ENCODE assay signal across 17 cellular contexts in genomic region chr4:11495291-11495690, GRCh38.
"Had no signal": no experiment of that assay in that cellular context is flagged by ENCODE, and none has a peak within 500 bp of the region (broad histone marks: within the 10 kb centered on the region; RNA-seq: fewer than 3 reads in every experiment).

No MANE protein-coding gene starts in this region.

- H3K27ac Mint-ChIP-seq: activated naive CD8-positive, alpha-beta T cell treated with anti-CD3 and anti-CD28 coated beads, Interleukin-2, amount 10 ng/mL, durations not matched to agents 7 days and 5 days; natural killer cell; stimulated activated effector memory CD8-positive, alpha-beta T cell treated with anti-CD3 and anti-CD28 coated beads, Interleukin-12 subunit alpha, Interleukin-12 subunit beta, amount 100 ng/mL, for 72 hours; T-helper 2 cell treated with Interferon-gamma antibody and Interleukin-4, amounts not matched to agents 5 μg/mL and 100 μg/mL, for 36 hours had no signal

- H3K36me3 Mint-ChIP-seq: natural killer cell; stimulated activated effector memory CD8-positive, alpha-beta T cell treated with anti-CD3 and anti-CD28 coated beads, Interleukin-12 subunit alpha, Interleukin-12 subunit beta, amount 100 ng/mL, for 72 hours had no signal

- H3K4me3 Mint-ChIP-seq: activated naive CD8-positive, alpha-beta T cell treated with anti-CD3 and anti-CD28 coated beads, Interleukin-2, amount 10 ng/mL, durations not matched to agents 7 days and 5 days; natural killer cell; stimulated activated effector memory CD8-positive, alpha-beta T cell treated with anti-CD3 and anti-CD28 coated beads, Interleukin-12 subunit alpha, Interleukin-12 subunit beta, amount 100 ng/mL, for 72 hours; T-helper 2 cell treated with Interferon-gamma antibody and Interleukin-4, amounts not matched to agents 5 μg/mL and 100 μg/mL, for 36 hours had no signal

- DNase-seq: activated CD4-positive, alpha-beta T cell treated with anti-CD3 and anti-CD28 coated beads, Interleukin-2, amount 50 U/mL, for 1 hour; activated naive CD4-positive, alpha-beta T cell; activated naive CD8-positive, alpha-beta T cell treated with anti-CD3 and anti-CD28 coated beads, Interleukin-2, amount 10 ng/mL, durations not matched to agents 7 days and 5 days; kidney; left ventricle myocardium inferior; mesenchymal stem cell; natural killer cell; sigmoid colon; stimulated activated CD4-positive, alpha-beta T cell treated with anti-CD3 and anti-CD28 coated beads, Interleukin-12 subunit alpha, Interleukin-12 subunit beta, amount 100 ng/mL, for 4 hours; stimulated activated CD4-positive, alpha-beta T cell treated with anti-CD3 and anti-CD28 coated beads, Interleukin-2, amount 100 ng/mL, for 24 hours; SW 1271; thyroid gland; uterus had no signal

- H3K4me3 ChIP-seq: ascending aorta, hepatocyte, left ventricle myocardium inferior, sigmoid colon, thyroid gland, uterus had no signal

- H3K27me3 Mint-ChIP-seq: activated naive CD8-positive, alpha-beta T cell treated with anti-CD3 and anti-CD28 coated beads, Interleukin-2, amount 10 ng/mL, durations not matched to agents 7 days and 5 days had no signal

- H3K4me1 Mint-ChIP-seq: natural killer cell had no signal
